ENCODE assay signal across 1 cellular context in the genomic region with DNA sequence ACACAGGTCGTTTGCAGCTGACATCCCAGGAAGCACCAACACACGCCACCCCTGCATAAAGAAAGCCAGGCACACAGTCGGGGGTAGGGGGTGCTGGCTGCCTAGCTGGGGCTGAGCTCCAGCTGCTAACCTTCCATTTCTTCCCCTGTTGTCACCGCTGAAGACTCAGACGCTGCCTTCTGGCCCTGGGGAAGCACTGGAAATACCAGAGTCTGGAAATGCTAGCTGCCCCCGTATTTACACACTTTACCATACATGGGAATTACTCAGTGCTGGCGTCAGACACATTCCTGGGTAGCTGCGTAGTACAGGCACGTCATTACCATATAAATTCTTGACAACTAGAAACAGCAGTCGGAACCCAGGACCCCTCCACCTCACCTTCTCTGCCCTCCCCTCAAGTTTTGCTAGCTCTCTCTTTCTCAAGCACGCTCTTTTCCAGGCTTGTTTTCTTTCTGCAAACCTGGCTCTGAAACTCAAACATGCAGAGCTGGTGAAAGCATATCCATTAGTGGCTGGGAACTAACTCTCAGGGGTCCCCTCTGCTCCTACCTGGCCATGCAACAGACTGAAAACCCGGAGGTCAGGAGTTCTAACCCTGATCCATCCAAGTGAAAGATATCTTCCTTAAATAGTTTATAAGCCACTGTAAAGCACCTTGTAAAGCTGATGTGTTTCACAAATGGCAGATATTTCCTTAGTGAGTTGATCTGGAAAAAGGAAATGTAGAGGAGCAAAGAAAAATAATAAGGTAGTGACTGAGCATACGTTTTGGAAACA.
TF ChIP-seq lines count a peak whose summit lies in the region.

No MANE protein-coding gene starts in this region.

TF ChIP-seq in GM12878, 131 proteins besides CTCF, POLR2A, EP300 and RAD21:
- TF ChIP-seq EED (IDR thresholded peaks at IDR 0.05; ENCODE audit: low read depth), result no peak
- no peak for TF ChIP-seq CBX3 (IDR thresholded peaks at IDR 0.05; ENCODE audit: borderline replicate concordance, low read depth)
- TF ChIP-seq DPF2 (IDR thresholded peaks at IDR 0.05), result no peak
- TF ChIP-seq, protein P1, sequence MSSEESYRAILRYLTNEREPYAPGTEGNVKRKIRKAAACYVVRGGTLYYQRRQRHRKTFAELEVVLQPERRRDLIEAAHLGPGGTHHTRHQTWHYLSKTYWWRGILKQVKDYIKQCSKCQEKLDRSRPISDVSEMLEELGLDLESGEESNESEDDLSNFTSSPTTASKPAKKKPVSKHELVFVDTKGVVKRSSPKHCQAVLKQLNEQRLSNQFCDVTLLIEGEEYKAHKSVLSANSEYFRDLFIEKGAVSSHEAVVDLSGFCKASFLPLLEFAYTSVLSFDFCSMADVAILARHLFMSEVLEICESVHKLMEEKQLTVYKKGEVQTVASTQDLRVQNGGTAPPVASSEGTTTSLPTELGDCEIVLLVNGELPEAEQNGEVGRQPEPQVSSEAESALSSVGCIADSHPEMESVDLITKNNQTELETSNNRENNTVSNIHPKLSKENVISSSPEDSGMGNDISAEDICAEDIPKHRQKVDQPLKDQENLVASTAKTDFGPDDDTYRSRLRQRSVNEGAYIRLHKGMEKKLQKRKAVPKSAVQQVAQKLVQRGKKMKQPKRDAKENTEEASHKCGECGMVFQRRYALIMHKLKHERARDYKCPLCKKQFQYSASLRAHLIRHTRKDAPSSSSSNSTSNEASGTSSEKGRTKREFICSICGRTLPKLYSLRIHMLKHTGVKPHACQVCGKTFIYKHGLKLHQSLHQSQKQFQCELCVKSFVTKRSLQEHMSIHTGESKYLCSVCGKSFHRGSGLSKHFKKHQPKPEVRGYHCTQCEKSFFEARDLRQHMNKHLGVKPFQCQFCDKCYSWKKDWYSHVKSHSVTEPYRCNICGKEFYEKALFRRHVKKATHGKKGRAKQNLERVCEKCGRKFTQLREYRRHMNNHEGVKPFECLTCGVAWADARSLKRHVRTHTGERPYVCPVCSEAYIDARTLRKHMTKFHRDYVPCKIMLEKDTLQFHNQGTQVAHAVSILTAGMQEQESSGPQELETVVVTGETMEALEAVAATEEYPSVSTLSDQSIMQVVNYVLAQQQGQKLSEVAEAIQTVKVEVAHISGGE (CRISPR knock-in tag; IDR thresholded peaks at IDR 0.05), result no peak
- no peak for TF ChIP-seq FOXM1 (IDR thresholded peaks at IDR 0.05; ENCODE audit: low read depth, low read length)
- TF ChIP-seq, protein P2, sequence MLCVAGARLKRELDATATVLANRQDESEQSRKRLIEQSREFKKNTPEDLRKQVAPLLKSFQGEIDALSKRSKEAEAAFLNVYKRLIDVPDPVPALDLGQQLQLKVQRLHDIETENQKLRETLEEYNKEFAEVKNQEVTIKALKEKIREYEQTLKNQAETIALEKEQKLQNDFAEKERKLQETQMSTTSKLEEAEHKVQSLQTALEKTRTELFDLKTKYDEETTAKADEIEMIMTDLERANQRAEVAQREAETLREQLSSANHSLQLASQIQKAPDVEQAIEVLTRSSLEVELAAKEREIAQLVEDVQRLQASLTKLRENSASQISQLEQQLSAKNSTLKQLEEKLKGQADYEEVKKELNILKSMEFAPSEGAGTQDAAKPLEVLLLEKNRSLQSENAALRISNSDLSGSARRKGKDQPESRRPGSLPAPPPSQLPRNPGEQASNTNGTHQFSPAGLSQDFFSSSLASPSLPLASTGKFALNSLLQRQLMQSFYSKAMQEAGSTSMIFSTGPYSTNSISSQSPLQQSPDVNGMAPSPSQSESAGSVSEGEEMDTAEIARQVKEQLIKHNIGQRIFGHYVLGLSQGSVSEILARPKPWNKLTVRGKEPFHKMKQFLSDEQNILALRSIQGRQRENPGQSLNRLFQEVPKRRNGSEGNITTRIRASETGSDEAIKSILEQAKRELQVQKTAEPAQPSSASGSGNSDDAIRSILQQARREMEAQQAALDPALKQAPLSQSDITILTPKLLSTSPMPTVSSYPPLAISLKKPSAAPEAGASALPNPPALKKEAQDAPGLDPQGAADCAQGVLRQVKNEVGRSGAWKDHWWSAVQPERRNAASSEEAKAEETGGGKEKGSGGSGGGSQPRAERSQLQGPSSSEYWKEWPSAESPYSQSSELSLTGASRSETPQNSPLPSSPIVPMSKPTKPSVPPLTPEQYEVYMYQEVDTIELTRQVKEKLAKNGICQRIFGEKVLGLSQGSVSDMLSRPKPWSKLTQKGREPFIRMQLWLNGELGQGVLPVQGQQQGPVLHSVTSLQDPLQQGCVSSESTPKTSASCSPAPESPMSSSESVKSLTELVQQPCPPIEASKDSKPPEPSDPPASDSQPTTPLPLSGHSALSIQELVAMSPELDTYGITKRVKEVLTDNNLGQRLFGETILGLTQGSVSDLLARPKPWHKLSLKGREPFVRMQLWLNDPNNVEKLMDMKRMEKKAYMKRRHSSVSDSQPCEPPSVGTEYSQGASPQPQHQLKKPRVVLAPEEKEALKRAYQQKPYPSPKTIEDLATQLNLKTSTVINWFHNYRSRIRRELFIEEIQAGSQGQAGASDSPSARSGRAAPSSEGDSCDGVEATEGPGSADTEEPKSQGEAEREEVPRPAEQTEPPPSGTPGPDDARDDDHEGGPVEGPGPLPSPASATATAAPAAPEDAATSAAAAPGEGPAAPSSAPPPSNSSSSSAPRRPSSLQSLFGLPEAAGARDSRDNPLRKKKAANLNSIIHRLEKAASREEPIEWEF (IDR thresholded peaks at IDR 0.05; ENCODE audit: insufficient replicate concordance, low read depth, low read length), result no peak
- no peak for TF ChIP-seq LARP7 (IDR thresholded peaks at IDR 0.05)
- TF ChIP-seq, protein P3, sequence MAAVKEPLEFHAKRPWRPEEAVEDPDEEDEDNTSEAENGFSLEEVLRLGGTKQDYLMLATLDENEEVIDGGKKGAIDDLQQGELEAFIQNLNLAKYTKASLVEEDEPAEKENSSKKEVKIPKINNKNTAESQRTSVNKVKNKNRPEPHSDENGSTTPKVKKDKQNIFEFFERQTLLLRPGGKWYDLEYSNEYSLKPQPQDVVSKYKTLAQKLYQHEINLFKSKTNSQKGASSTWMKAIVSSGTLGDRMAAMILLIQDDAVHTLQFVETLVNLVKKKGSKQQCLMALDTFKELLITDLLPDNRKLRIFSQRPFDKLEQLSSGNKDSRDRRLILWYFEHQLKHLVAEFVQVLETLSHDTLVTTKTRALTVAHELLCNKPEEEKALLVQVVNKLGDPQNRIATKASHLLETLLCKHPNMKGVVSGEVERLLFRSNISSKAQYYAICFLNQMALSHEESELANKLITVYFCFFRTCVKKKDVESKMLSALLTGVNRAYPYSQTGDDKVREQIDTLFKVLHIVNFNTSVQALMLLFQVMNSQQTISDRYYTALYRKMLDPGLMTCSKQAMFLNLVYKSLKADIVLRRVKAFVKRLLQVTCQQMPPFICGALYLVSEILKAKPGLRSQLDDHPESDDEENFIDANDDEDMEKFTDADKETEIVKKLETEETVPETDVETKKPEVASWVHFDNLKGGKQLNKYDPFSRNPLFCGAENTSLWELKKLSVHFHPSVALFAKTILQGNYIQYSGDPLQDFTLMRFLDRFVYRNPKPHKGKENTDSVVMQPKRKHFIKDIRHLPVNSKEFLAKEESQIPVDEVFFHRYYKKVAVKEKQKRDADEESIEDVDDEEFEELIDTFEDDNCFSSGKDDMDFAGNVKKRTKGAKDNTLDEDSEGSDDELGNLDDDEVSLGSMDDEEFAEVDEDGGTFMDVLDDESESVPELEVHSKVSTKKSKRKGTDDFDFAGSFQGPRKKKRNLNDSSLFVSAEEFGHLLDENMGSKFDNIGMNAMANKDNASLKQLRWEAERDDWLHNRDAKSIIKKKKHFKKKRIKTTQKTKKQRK (IDR thresholded peaks at IDR 0.05; ENCODE audit: low read depth, low read length), result no peak
TF ChIP-seq in GM12878: peak in this region for 0.
